ENCODE assay signal across 8 cellular contexts in genomic region chr5:67156976-67157583, GRCh38. TPM values are rescaled to one million over a fixed set of nuclear protein-coding genes. Genes with fewer than 3 reads are reported as not detected.
A peak's percentile ranks its signal among the peaks of the same experiment; 100 is the strongest.
DNase-seq lines count a peak whose midpoint lies in the region; ATAC-seq, FAIRE-seq and TF ChIP-seq lines count a peak whose summit lies in the region.

No MANE protein-coding gene starts in this region.

- no peaks in the 10 kb centered on the region for H3K27me3 Mint-ChIP-seq in T-helper 1 cell treated with Interleukin-12 subunit alpha and Interleukin-12 subunit beta and Interleukin-4 antibody, amounts not matched to agents 30 μg/mL and 1 μg/mL, for 36 hours (ENCODE audit: low read depth)

- H3K27me3 ChIP-seq in body of pancreas (no peaks in the 10 kb centered on the region), liver (ENCODE audit: control insufficient read depth in 4 of 4, insufficient read depth in 4 of 4, low read length in 3 of 4) (no peaks in the 10 kb centered on the region), thoracic aorta (replicated peaks; ENCODE audit: insufficient read depth) (no peaks in the 10 kb centered on the region)

- DNase-seq in AG04449 (ENCODE audit: low read depth, low spot score) (no peak), GM12892 (ENCODE audit: insufficient read length) (no peak), body of pancreas (peak; percentile 36 to 61 (median 40)), thoracic aorta (ENCODE audit: low spot score) (no peak), NCI-H1092 treated with DMSO at 0.1 percent for 48 hours (lab: John Stamatoyannopoulos, UW) (no peak)

- 42 to 43% methylated on average over 5 of the region's 5 CpGs for WGBS in body of pancreas, 2 donors
- 69% methylated on average over 5 of the region's 5 CpGs for WGBS in liver

- H3K27ac ChIP-seq in body of pancreas (no peak overlapping the region), liver (ENCODE audit: low read depth in 1 of 2, low read length in 2 of 2) (no peak overlapping the region), thoracic aorta (no peak overlapping the region)

- peak overlapping the region; percentile 74 for H3K27ac Mint-ChIP-seq in T-helper 1 cell treated with Interleukin-12 subunit alpha and Interleukin-12 subunit beta and Interleukin-4 antibody, amounts not matched to agents 30 μg/mL and 1 μg/mL, for 36 hours

- peaks cover 47% of the 10 kb centered on the region for H3K36me3 Mint-ChIP-seq in T-helper 1 cell treated with Interleukin-12 subunit alpha and Interleukin-12 subunit beta and Interleukin-4 antibody, amounts not matched to agents 30 μg/mL and 1 μg/mL, for 36 hours (ENCODE audit: low read depth)

- no peaks in the 10 kb centered on the region for H3K9me3 Mint-ChIP-seq in T-helper 1 cell treated with Interleukin-12 subunit alpha and Interleukin-12 subunit beta and Interleukin-4 antibody, amounts not matched to agents 30 μg/mL and 1 μg/mL, for 36 hours

- intact Hi-C loops in body of pancreas (cut with DNase I): no loop called here

- no peak overlapping the region for H3K9ac ChIP-seq in liver (ENCODE audit: low read depth in 1 of 2, low read length in 2 of 2)

- no peak overlapping the region for H3K4me3 Mint-ChIP-seq in T-helper 1 cell treated with Interleukin-12 subunit alpha and Interleukin-12 subunit beta and Interleukin-4 antibody, amounts not matched to agents 30 μg/mL and 1 μg/mL, for 36 hours

- H3K9me3 ChIP-seq in body of pancreas (no peaks in the 10 kb centered on the region), liver (ENCODE audit: control insufficient read depth in 4 of 4, low read length in 3 of 4) (no peaks in the 10 kb centered on the region), thoracic aorta (no peaks in the 10 kb centered on the region)

- TF ChIP-seq RAD21 in liver (IDR thresholded peaks at IDR 0.05): peak; percentile 76 to 82

- H3K4me1 Mint-ChIP-seq in T-helper 1 cell treated with Interleukin-12 subunit alpha and Interleukin-12 subunit beta and Interleukin-4 antibody, amounts not matched to agents 30 μg/mL and 1 μg/mL, for 36 hours (ENCODE audit: low read depth): peaks cover 48% of the 10 kb centered on the region

- no peak for TF ChIP-seq POLR2A in GM12892 (IDR thresholded peaks at IDR 0.05; ENCODE audit: low read depth, low read length)
- TF ChIP-seq POLR2A in body of pancreas (IDR thresholded peaks at IDR 0.05): no peak

- H3K4me3 ChIP-seq in AG04449 (ENCODE audit: low read depth, low read length): no peak overlapping the region
- H3K4me3 ChIP-seq in body of pancreas: no peak overlapping the region
- H3K4me3 ChIP-seq in liver (ENCODE audit: low read depth in 1 of 3, low read length in 3 of 3): no peak overlapping the region
- H3K4me3 ChIP-seq in thoracic aorta: no peak overlapping the region

- FAIRE-seq in GM12892 (lab: Jason Lieb, UNC): peak; percentile 72

- H3K36me3 ChIP-seq in body of pancreas (replicated peaks in 1 of 2; ENCODE audit: insufficient read depth in 1 of 2, low read depth in 2 of 2) (peaks cover 0 to 9% of the 10 kb centered on the region in 2 donors), liver (ENCODE audit: control insufficient read depth in 4 of 4, insufficient read depth in 3 of 4, low read depth in 1 of 4, low read length in 3 of 4) (peaks cover 1 to 36% (median 21%) of the 10 kb centered on the region in 4 donors), thoracic aorta (peaks cover 12% of the 10 kb centered on the region)

- ATAC-seq in HG03565 (IDR thresholded peaks at IDR 0.05; ENCODE audit: unreplicated experiment) (peak; percentile 54), body of pancreas (peak; percentile 67), thoracic aorta (ENCODE audit: insufficient number of reproducible peaks, low FRiP score, low read depth) (no peak)

- peak; percentile 65 for TF ChIP-seq CTCF in AG04449 (IDR thresholded peaks at IDR 0.05; ENCODE audit: insufficient read depth, low read length, missing control alignments)
- TF ChIP-seq CTCF in body of pancreas (IDR thresholded peaks at IDR 0.05): peak; percentile 60 to 86 (median 75)
- peak; percentile 88 for TF ChIP-seq CTCF in liver (IDR thresholded peaks at IDR 0.05; ENCODE audit: low read depth, low read length, missing input control)
- TF ChIP-seq CTCF in thoracic aorta (IDR thresholded peaks at IDR 0.05): peak; percentile 73

- CTCF ChIA-PET in AG04449 (lab: Yijun Ruan, JAX): interaction anchor here (0.6 to 15.0 kb wide), 18 partner anchors 11 to 1115 kb away, joined by 3 to 183 read pairs (median 3); no protein-coding TSS in a partner anchor

- POLR2A ChIA-PET in AG04449 (lab: Yijun Ruan, JAX): no interaction called here

- H3K4me1 ChIP-seq in body of pancreas (peaks cover 10% of the 10 kb centered on the region), liver (ENCODE audit: control insufficient read depth in 4 of 4, insufficient read depth in 4 of 4, low read length in 3 of 4) (no peaks in the 10 kb centered on the region), thoracic aorta (ENCODE audit: control insufficient read depth in 1 of 2, low read depth in 2 of 2) (peaks cover 11 to 26% of the 10 kb centered on the region in 2 donors)

TF ChIP-seq in liver, 16 proteins besides CTCF, POLR2A, EP300 and RAD21:
- TF ChIP-seq RXRA (IDR thresholded peaks at IDR 0.05) (no peak), SP1 (IDR thresholded peaks at IDR 0.05) (no peak), FOXA2 (IDR thresholded peaks at IDR 0.05) (no peak), JUND (IDR thresholded peaks at IDR 0.05) (no peak), NR2F2 (IDR thresholded peaks at IDR 0.05) (no peak), FOXA1 (IDR thresholded peaks at IDR 0.05) (no peak), TAF1 (conservative IDR thresholded peaks at IDR 0.05) (no peak), REST (IDR thresholded peaks at IDR 0.05) (no peak), HNF4G (IDR thresholded peaks at IDR 0.05) (no peak), ATF3 (IDR thresholded peaks at IDR 0.05) (no peak), HNF4A (conservative IDR thresholded peaks at IDR 0.05) (no peak), YY1 (IDR thresholded peaks at IDR 0.05) (no peak), ZBTB33 (IDR thresholded peaks at IDR 0.05) (no peak), EGR1 (IDR thresholded peaks at IDR 0.05; ENCODE audit: low read depth in 2 of 2) (no peak), GABPA (IDR thresholded peaks at IDR 0.05 in 1 of 2, conservative IDR thresholded peaks at IDR 0.05 in 1 of 2) (no peak)
- TF ChIP-seq, protein P1, sequence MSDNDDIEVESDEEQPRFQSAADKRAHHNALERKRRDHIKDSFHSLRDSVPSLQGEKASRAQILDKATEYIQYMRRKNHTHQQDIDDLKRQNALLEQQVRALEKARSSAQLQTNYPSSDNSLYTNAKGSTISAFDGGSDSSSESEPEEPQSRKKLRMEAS (IDR thresholded peaks at IDR 0.05): no peak
TF ChIP-seq in liver: peak in this region for 0.

RNA-seq across cellular contexts. Expression of gene CD180, which starts 39.5 kb away (rescaled TPM):
- 2.0 TPM for polyA plus RNA-seq in GM12892 (2012; ENCODE audit: missing spikeins)
- total RNA-seq in body of pancreas: under 1 TPM in 1 of 2 donors, not detected in 1; 0.26 TPM
- 1 to 10 TPM in 1 of 2 donors, under 1 TPM in 1; 0.75 to 3.7 TPM for total RNA-seq in liver
- under 1 TPM; 0.33 to 0.81 TPM for polyA plus RNA-seq in liver
- total RNA-seq in thoracic aorta: under 1 TPM; 0.81 to 0.85 TPM

Comparison
In these comparisons a context has a peak if more than half of its experiments do, and no peak if none do; other contexts are left out.
1. DNase-seq: peak in body of pancreas (4 of 4); none in AG04449 (single experiment), GM12892 (single experiment), thoracic aorta (single experiment) and NCI-H1092 treated with DMSO at 0.1 percent for 48 hours (single experiment).
2. Peak in every context shown above with its lines, with median percentiles within 50 percentile points of each other: CTCF ChIP-seq.